In the genomic region with DNA sequence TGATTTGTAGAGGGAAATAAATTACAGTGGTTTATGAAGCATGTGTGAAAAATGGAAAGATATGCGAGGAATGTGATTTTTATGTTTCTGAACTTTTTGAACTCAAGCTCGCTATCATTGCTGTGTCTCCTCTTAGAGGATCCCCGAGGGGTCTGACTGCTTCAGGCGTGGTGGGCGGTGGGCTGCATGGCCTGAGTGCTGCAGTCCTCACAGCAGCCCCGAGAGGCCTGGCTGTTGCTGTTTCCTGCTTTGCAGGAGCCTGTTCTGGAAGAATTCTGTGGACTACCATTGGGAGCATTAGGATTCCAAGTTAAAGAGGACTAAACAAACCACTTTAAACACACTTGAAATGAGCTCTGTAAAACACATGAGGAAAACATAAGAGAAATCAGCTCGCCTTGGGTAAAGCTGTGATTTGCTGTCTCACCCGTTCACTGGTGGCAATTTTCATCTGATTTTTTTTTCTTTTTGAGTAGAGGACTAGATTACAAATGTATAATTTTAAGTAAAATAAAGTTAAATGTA, we compare ENCODE assay signal across 11 cellular contexts.
DNase-seq lines count a peak whose midpoint lies in the region; ATAC-seq and TF ChIP-seq lines count a peak whose summit lies in the region.
"Had no signal": no experiment of that assay in that cellular context is flagged by ENCODE, and none has a peak within 500 bp of the region (broad histone marks: within the 10 kb centered on the region; RNA-seq: fewer than 3 reads in every experiment).

No MANE protein-coding gene starts in this region.

- no peak overlapping the region for H2AK5ac ChIP-seq in mesendoderm (ENCODE audit: low read length)

- no peak overlapping the region for H3K56ac ChIP-seq in mesendoderm (ENCODE audit: low read length)

- DNase-seq in NCI-H2029 (lab: John Stamatoyannopoulos, UW) = peak; percentile 47
- DNase-seq in caudate nucleus (lab: John Stamatoyannopoulos, UW) = no peak
- peak; percentile 42 for DNase-seq in mesendoderm
- DNase-seq in thoracic aorta (ENCODE audit: low spot score) = no peak
- DNase-seq in glomerular visceral epithelial cell (ENCODE audit: extremely low spot score) = no peak
- DNase-seq in activated gamma-delta T cell treated with Interleukin-2 at 50 U/mL for 16 hours = no peak
- DNase-seq: activated CD8-positive, alpha-beta memory T cell treated with anti-CD3 and anti-CD28 coated beads, Interleukin-2, amount 50 U/mL, for 4 hours; central memory CD4-positive, alpha-beta T cell had no signal

- H3K4me3 ChIP-seq in mesendoderm (ENCODE audit: low read length) (no peak overlapping the region), thoracic aorta (no peak overlapping the region)
- H3K4me3 ChIP-seq: HAP-1 had no signal

- H3K23ac ChIP-seq in mesendoderm (ENCODE audit: low read length) = no peak overlapping the region

- no peak for TF ChIP-seq CTCF in thoracic aorta (IDR thresholded peaks at IDR 0.05)

- no peak for ATAC-seq in thoracic aorta (ENCODE audit: insufficient number of reproducible peaks, low FRiP score, low read depth)
- ATAC-seq in activated CD4-positive, CD25-positive, alpha-beta regulatory T cell treated with anti-CD3 and anti-CD28 coated beads, Interleukin-2, amount 50 U/mL, for 24 hours = no peak

- H3K4me1 ChIP-seq in mesendoderm (ENCODE audit: control insufficient read depth, low read depth, low read length) (peaks cover 12% of the 10 kb centered on the region), thoracic aorta (ENCODE audit: control insufficient read depth in 1 of 2, low read depth in 2 of 2) (peaks cover 37 to 92% of the 10 kb centered on the region in 2 donors)
- H3K4me1 ChIP-seq: HAP-1 had no signal

- no peak overlapping the region for H4K8ac ChIP-seq in mesendoderm (ENCODE audit: low read depth, low read length)

- H3K4ac ChIP-seq in mesendoderm (ENCODE audit: low read depth, low read length) = no peak overlapping the region

- no peak overlapping the region for H3K9ac ChIP-seq in mesendoderm (ENCODE audit: low read length)

- WGBS in mesendoderm (ENCODE audit: extremely low coverage, insufficient coverage, low lambda C conversion rate) = 100% methylated on average over 1 of the region's 8 CpGs

- no peak overlapping the region for H3K4me2 ChIP-seq in mesendoderm (ENCODE audit: low read length)

- no peak overlapping the region for H2BK120ac ChIP-seq in mesendoderm (ENCODE audit: low read depth, low read length)

- no peak overlapping the region for H3K18ac ChIP-seq in mesendoderm (ENCODE audit: low read length)

- H3K79me1 ChIP-seq in mesendoderm (ENCODE audit: low read length) = peaks cover 32% of the 10 kb centered on the region

- H3K36me3 ChIP-seq in mesendoderm (ENCODE audit: control insufficient read depth, insufficient read depth, low read length) = no peaks in the 10 kb centered on the region
- no peaks in the 10 kb centered on the region for H3K36me3 ChIP-seq in thoracic aorta
- H3K36me3 ChIP-seq: HAP-1 had no signal

- peaks cover 33% of the 10 kb centered on the region for H3K79me2 ChIP-seq in mesendoderm (ENCODE audit: control insufficient read depth, insufficient read depth, low read length)

- no peak overlapping the region for H2BK5ac ChIP-seq in mesendoderm (ENCODE audit: low read length)

- no peak overlapping the region for H2BK15ac ChIP-seq in mesendoderm (replicated peaks; ENCODE audit: low read depth)

- H3K9me3 ChIP-seq in thoracic aorta = no peaks in the 10 kb centered on the region
- H3K9me3 ChIP-seq: HAP-1, neutrophil had no signal

- no peak overlapping the region for H4K5ac ChIP-seq in mesendoderm (ENCODE audit: low read length)

- H3K27ac ChIP-seq in caudate nucleus (ENCODE audit: low read depth, low read length) = peak overlapping the region; percentile 30
- H3K27ac ChIP-seq in mesendoderm (ENCODE audit: low read depth, low read length) = peak overlapping the region; percentile 16
- peak overlapping the region; percentile 47 to 68 for H3K27ac ChIP-seq in thoracic aorta
- H3K27ac ChIP-seq: neutrophil had no signal

- H3K27me3 ChIP-seq in mesendoderm (ENCODE audit: insufficient read depth, low read length, poor library complexity) (no peaks in the 10 kb centered on the region), thoracic aorta (replicated peaks; ENCODE audit: insufficient read depth) (no peaks in the 10 kb centered on the region)
- H3K27me3 ChIP-seq: neutrophil had no signal

Comparison
In these comparisons a context has a peak if more than half of its experiments do, and no peak if none do; other contexts are left out.
1. DNase-seq: peak in NCI-H2029 (single experiment) and mesendoderm (single experiment); none in caudate nucleus (0 of 61), thoracic aorta (single experiment), glomerular visceral epithelial cell (single experiment) and activated gamma-delta T cell treated with Interleukin-2 at 50 U/mL for 16 hours (single experiment).
2. Peak in every context shown above with its lines, with median percentiles within 50 percentile points of each other: H3K27ac ChIP-seq.